2 cellular contexts compared by ENCODE assay signal in the genomic region with DNA sequence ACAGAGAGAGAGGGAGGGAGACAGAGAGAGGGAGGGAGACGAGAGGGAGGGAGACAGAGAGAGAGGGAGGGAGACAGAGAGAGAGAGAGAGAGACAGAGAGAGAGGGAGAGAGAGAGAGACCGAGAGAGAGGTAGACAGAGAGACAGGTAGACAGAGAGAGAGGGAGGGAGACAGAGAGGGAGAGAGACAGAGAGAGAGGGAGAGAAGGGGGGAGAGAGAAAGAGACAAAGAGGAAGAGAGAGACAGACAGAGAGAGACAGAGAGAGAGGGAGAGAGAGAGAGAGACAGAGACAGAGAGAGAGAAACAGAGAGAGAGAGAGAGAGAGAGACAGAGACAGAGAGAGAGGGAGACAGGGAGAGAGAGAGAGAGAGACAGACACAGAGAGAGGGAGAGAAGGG.
TF ChIP-seq lines count a peak whose summit lies in the region.

No MANE protein-coding gene starts in this region.

TF ChIP-seq in HEK293, 187 proteins besides CTCF, POLR2A, EP300 and RAD21:
- no peak for TF ChIP-seq ZNF670 (tag by site-specific recombination; IDR thresholded peaks at IDR 0.05; ENCODE audit: low read depth)
- TF ChIP-seq, protein P1, sequence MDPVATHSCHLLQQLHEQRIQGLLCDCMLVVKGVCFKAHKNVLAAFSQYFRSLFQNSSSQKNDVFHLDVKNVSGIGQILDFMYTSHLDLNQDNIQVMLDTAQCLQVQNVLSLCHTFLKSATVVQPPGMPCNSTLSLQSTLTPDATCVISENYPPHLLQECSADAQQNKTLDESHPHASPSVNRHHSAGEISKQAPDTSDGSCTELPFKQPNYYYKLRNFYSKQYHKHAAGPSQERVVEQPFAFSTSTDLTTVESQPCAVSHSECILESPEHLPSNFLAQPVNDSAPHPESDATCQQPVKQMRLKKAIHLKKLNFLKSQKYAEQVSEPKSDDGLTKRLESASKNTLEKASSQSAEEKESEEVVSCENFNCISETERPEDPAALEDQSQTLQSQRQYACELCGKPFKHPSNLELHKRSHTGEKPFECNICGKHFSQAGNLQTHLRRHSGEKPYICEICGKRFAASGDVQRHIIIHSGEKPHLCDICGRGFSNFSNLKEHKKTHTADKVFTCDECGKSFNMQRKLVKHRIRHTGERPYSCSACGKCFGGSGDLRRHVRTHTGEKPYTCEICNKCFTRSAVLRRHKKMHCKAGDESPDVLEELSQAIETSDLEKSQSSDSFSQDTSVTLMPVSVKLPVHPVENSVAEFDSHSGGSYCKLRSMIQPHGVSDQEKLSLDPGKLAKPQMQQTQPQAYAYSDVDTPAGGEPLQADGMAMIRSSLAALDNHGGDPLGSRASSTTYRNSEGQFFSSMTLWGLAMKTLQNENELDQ (tag by site-specific recombination; IDR thresholded peaks at IDR 0.05; ENCODE audit: low read depth), result no peak
- TF ChIP-seq ZNF202 (tag by site-specific recombination; IDR thresholded peaks at IDR 0.05; ENCODE audit: borderline replicate concordance), result peak; percentile 72; the same call in 1 of the 2 replicates
- TF ChIP-seq GLI4 (tag by site-specific recombination; IDR thresholded peaks at IDR 0.05), result no peak
- TF ChIP-seq ZNF391 (tag by site-specific recombination; IDR thresholded peaks at IDR 0.05; ENCODE audit: borderline replicate concordance, low read depth), result no peak
- TF ChIP-seq ZNF596 (tag by site-specific recombination; IDR thresholded peaks at IDR 0.05), result peak; percentile 99
- peak; percentile 23; the same call in 1 of the 2 replicates for TF ChIP-seq ZNF366 (tag by site-specific recombination; conservative IDR thresholded peaks at IDR 0.05)
- no peak for TF ChIP-seq YY2 (tag by site-specific recombination; IDR thresholded peaks at IDR 0.05)
- no peak for TF ChIP-seq HOXA7 (CRISPR knock-in tag; IDR thresholded peaks at IDR 0.05; ENCODE audit: borderline replicate concordance)
- TF ChIP-seq ZNF529 (tag by site-specific recombination; IDR thresholded peaks at IDR 0.05; ENCODE audit: insufficient replicate concordance), result no peak
- no peak for TF ChIP-seq ZNF48 (tag by site-specific recombination; IDR thresholded peaks at IDR 0.05)

TF ChIP-seq in endothelial cell of umbilical vein, 7 proteins besides CTCF, POLR2A, EP300 and RAD21:
- TF ChIP-seq JUN (IDR thresholded peaks at IDR 0.05; ENCODE audit: borderline replicate concordance, insufficient read depth, insufficient read length, low read depth) (no peak), MYC (IDR thresholded peaks at IDR 0.05; ENCODE audit: low read depth, low read length) (no peak), FOS (IDR thresholded peaks at IDR 0.05; ENCODE audit: borderline replicate concordance, insufficient read depth, low read length) (no peak), EZH2 (IDR thresholded peaks at IDR 0.05; ENCODE audit: borderline replicate concordance, low read depth, low read length, severe bottlenecking) (no peak)
- TF ChIP-seq, protein P2, sequence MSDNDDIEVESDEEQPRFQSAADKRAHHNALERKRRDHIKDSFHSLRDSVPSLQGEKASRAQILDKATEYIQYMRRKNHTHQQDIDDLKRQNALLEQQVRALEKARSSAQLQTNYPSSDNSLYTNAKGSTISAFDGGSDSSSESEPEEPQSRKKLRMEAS (IDR thresholded peaks at IDR 0.05; ENCODE audit: insufficient read depth, insufficient read length), result no peak
